25 cellular contexts compared by ENCODE assay signal in the genomic region with DNA sequence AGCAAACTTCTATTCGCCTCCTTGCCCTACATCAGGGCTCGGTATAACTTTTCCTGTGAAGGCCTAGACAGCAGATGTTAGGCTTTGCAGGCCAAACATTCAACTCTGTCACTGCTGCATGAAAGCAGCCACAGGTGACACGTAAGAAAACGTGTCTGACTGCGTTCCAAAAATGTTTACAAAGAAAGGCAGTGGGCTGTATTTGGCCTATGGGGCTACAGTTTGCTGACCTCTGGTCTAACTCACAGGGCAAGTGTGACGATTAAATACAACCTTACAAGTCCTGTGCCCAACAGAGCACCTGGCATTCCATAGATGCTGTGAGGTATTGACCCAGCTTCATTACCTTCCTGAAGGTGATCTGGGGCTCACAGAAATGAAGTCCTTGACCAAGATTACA.
"Had no signal": no experiment of that assay in that cellular context is flagged by ENCODE, and none has a peak within 500 bp of the region (broad histone marks: within the 10 kb centered on the region; RNA-seq: fewer than 3 reads in every experiment).

No MANE protein-coding gene starts in this region.

- H3K27ac ChIP-seq: SJSA1, SK-N-MC had no signal

- ATAC-seq: HepG2 had no signal

- H3K27me3 ChIP-seq: MG63, SJSA1 had no signal

- H3K9me3 ChIP-seq: MG63, SJSA1 had no signal

- FAIRE-seq: HepG2, RCC 7860 had no signal

- H3K4me1 ChIP-seq: SJSA1 had no signal

- H3K4me3 ChIP-seq: MG63, SJSA1, SK-N-MC had no signal

- DNase-seq: IMR-90, Karpas-422, KG1, MG63, NCI-H1092, NCI-H1105 treated with DMSO at 0.1 percent for 48 hours, NCI-H1417 treated with DMSO at 0.1 percent for 48 hours, NCI-H146, NCI-H1694 treated with DMSO at 0.1 percent for 48 hours, NCI-H1930, NCI-H2081, NCI-H2171, NCI-H226, NCI-H446, NCI-H510A, NCI-H524 treated with DMSO at 0.1 percent for 48 hours, NCI-H69, NCI-H774, Right ventricle myocardium superior, RPMI8226, SIG-M5 had no signal
